In genomic region chr11:93194673-93195291, GRCh38 we compare ENCODE assay signal across 28 cellular contexts.
A peak's percentile ranks its signal among the peaks of the same experiment; 100 is the strongest.
DNase-seq lines count a peak whose midpoint lies in the region; ATAC-seq and TF ChIP-seq lines count a peak whose summit lies in the region.
"Had no signal": no experiment of that assay in that cellular context is flagged by ENCODE, and none has a peak within 500 bp of the region (broad histone marks: within the 10 kb centered on the region; RNA-seq: fewer than 3 reads in every experiment).

No MANE protein-coding gene starts in this region.

- TF ChIP-seq CTCF in NB4 (IDR thresholded peaks at IDR 0.05; ENCODE audit: low read depth, low read length) (no peak), VCaP (conservative IDR thresholded peaks at IDR 0.05) (no peak), neutrophil (IDR thresholded peaks at IDR 0.05) (no peak)

- H3K27me3 ChIP-seq in neutrophil, result no peaks in the 10 kb centered on the region
- H3K27me3 ChIP-seq: SJSA1, tibial artery had no signal

- H3K27ac ChIP-seq in VCaP (peak overlapping the region; percentile 97; the same call in 1 of the 2 replicates), neutrophil (peak overlapping the region; percentile 94)
- H3K27ac ChIP-seq: left ventricle myocardium inferior, RWPE1, SJSA1, tibial artery had no signal

- H3K9me3 ChIP-seq in neutrophil, result no peaks in the 10 kb centered on the region
- H3K9me3 ChIP-seq: left ventricle myocardium inferior, SJSA1, tibial artery had no signal

- TF ChIP-seq POLR2A in NB4 (IDR thresholded peaks at IDR 0.05; ENCODE audit: extremely low read depth, insufficient read length), result no peak

- H3K4me3 ChIP-seq in NB4 (ENCODE audit: low read depth, low read length) (peak overlapping the region; percentile 55), neutrophil (ENCODE audit: low read depth in 1 of 2, low read length in 1 of 2) (no peak overlapping the region)
- H3K4me3 ChIP-seq: left ventricle myocardium inferior, SJSA1, tibial artery had no signal

- H3K36me3 ChIP-seq in neutrophil, result no peaks in the 10 kb centered on the region
- H3K36me3 ChIP-seq: left ventricle myocardium inferior, tibial artery had no signal

- ATAC-seq in GM19463 (IDR thresholded peaks at IDR 0.05; ENCODE audit: unreplicated experiment) (no peak), GM18873 (IDR thresholded peaks at IDR 0.05; ENCODE audit: low FRiP score, unreplicated experiment) (no peak)
- ATAC-seq: activated T-cell treated with anti-CD3 and anti-CD28 coated beads, Interleukin-2, amount 50 U/mL, for 72 hours; esophagus mucosa; HepG2; naive thymus-derived CD8-positive, alpha-beta T cell had no signal

- DNase-seq in NCI-H510A treated with DMSO at 0.1 percent for 48 hours (lab: John Stamatoyannopoulos, UW), result peak; percentile 58
- no peak for DNase-seq in NCI-H510A (lab: John Stamatoyannopoulos, UW)
- DNase-seq in NB4 (ENCODE audit: low read depth), result peak; percentile 40
- DNase-seq in activated effector memory CD4-positive, alpha-beta T cell treated with Interleukin-2 at 50 U/mL for 16 hours, result no peak
- DNase-seq: activated CD4-positive, alpha-beta T cell treated with anti-CD3 and anti-CD28 coated beads, Interleukin-2, amount 50 U/mL, for 48 hours; activated naive CD4-positive, alpha-beta T cell; activated T-cell treated with anti-CD3 and anti-CD28 coated beads, Interleukin-2, amount 50 U/mL, for 72 hours; CD4-positive, CD25-positive, alpha-beta regulatory T cell; dermis blood vessel endothelial cell; HCEC 1CT; head of caudate nucleus; Kasumi-1; left ventricle myocardium inferior; naive thymus-derived CD8-positive, alpha-beta T cell; NCI-H1092; NCI-H187 treated with DMSO at 0.1 percent for 48 hours; NCI-H2227 treated with DMSO at 0.1 percent for 48 hours; stimulated activated CD4-positive, alpha-beta T cell treated with anti-CD3 and anti-CD28 coated beads, Interleukin-15, amount 100 ng/mL, for 24 hours; stimulated activated CD4-positive, alpha-beta T cell treated with anti-CD3 and anti-CD28 coated beads, Interleukin-4, amount 100 ng/mL, for 4 hours; tibial artery had no signal

- peaks cover 73 to 76% of the 10 kb centered on the region in 2 experiments for H3K4me1 ChIP-seq in neutrophil (ENCODE audit: control insufficient read depth in 1 of 2, insufficient read depth in 1 of 2, low read depth in 1 of 2, low read length in 1 of 2)
- H3K4me1 ChIP-seq: SJSA1 had no signal

Comparison
In these comparisons a context has a peak if more than half of its experiments do, and no peak if none do; other contexts are left out.
1. DNase-seq: peak in NCI-H510A treated with DMSO at 0.1 percent for 48 hours (single experiment) and NB4 (single experiment); none in NCI-H510A (single experiment) and activated effector memory CD4-positive, alpha-beta T cell treated with Interleukin-2 at 50 U/mL for 16 hours (single experiment).